In the genomic region with DNA sequence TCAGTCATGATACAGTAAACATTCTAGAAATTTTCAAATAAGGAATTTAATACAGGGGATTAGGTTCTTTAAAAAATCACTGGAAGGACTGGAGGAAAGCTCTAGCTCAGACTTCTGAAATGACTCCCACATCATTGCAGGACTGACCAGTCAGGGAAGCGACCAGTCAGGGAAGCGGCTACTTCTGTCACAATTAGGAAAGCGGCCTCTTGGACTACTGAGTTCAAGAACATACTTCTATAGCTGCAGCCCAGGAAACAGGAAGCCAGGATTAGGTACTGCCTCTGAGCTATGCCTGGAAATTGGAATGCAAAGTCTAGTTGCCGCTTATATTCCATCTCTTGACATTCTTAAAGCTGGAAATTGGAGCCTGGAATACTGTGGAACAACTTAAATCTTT, we compare ENCODE assay signal across 28 cellular contexts. TPM values are rescaled to one million over a fixed set of nuclear protein-coding genes. Genes with fewer than 3 reads are reported as not detected.
DNase-seq lines count a peak whose midpoint lies in the region; ATAC-seq and TF ChIP-seq lines count a peak whose summit lies in the region.
"Had no signal": no experiment of that assay in that cellular context is flagged by ENCODE, and none has a peak within 500 bp of the region (broad histone marks: within the 10 kb centered on the region; RNA-seq: fewer than 3 reads in every experiment).

No MANE protein-coding gene starts in this region.

- TF ChIP-seq CTCF in lower lobe of right lung (IDR thresholded peaks at IDR 0.05) (no peak), upper lobe of right lung (IDR thresholded peaks at IDR 0.05) (no peak)

- H3K9me3 ChIP-seq in SK-N-MC (ENCODE audit: low read depth, low read length) (no peaks in the 10 kb centered on the region; the same call in 1 of the 2 replicates), lower lobe of right lung (no peaks in the 10 kb centered on the region), upper lobe of right lung (no peaks in the 10 kb centered on the region)
- H3K9me3 ChIP-seq: body of pancreas, right atrium auricular region had no signal

- no peaks in the 10 kb centered on the region for H3K27me3 ChIP-seq in lower lobe of right lung (ENCODE audit: low read depth)
- no peaks in the 10 kb centered on the region for H3K27me3 ChIP-seq in upper lobe of right lung
- H3K27me3 ChIP-seq: body of pancreas, dorsolateral prefrontal cortex, right atrium auricular region had no signal

- H3K36me3 ChIP-seq in SK-N-MC (ENCODE audit: insufficient read depth, low read length) (peaks cover 24% of the 10 kb centered on the region), lower lobe of right lung (no peaks in the 10 kb centered on the region), upper lobe of right lung (no peaks in the 10 kb centered on the region)
- H3K36me3 ChIP-seq: right atrium auricular region had no signal

- H3K9ac ChIP-seq in SK-N-MC (ENCODE audit: insufficient read length) = no peak overlapping the region
- H3K9ac ChIP-seq: parathyroid adenoma had no signal

- intact Hi-C loops in lower lobe of right lung (cut with DNase I) = no loop called here
- intact Hi-C loops in upper lobe of right lung (cut with DNase I) = no loop called here

- DNase-seq in HCEC 1CT (peak; percentile 65), SK-N-MC (ENCODE audit: low read depth, low spot score) (no peak), lower lobe of right lung (no peak), upper lobe of right lung (no peak), hepatic stellate cell (ENCODE audit: low spot score) (no peak)
- no peak for DNase-seq in activated effector memory CD4-positive, alpha-beta T cell treated with anti-CD3 and anti-CD28 coated beads, Interleukin-2, amount 50 U/mL, for 16 hours
- no peak for DNase-seq in stimulated activated CD4-positive, alpha-beta T cell treated with anti-CD3 and anti-CD28 coated beads, Interleukin-4, amount 100 ng/mL, for 1 hour
- DNase-seq: activated CD4-positive, alpha-beta T cell treated with anti-CD3 and anti-CD28 coated beads for 36 hours; activated CD8-positive, alpha-beta memory T cell treated with anti-CD3 and anti-CD28 coated beads for 24 hours; activated gamma-delta T cell treated with Interleukin-2 at 50 U/mL for 16 hours; activated naive CD8-positive, alpha-beta T cell treated with anti-CD3 and anti-CD28 coated beads, Interleukin-2, amount 50 U/mL, for 24 hours; body of pancreas; dorsolateral prefrontal cortex; kidney glomerular epithelial cell; NCI-H1105; NCI-H2029 treated with DMSO at 0.1 percent for 48 hours; NCI-H2227 treated with DMSO at 0.1 percent for 48 hours; NCI-H748 treated with DMSO at 0.1 percent for 48 hours; stimulated activated CD4-positive, alpha-beta T cell treated with anti-CD3 and anti-CD28 coated beads, Interleukin-4, amount 100 ng/mL, for 24 hours; substantia nigra; T-helper 2 cell had no signal

- peaks cover 8% of the 10 kb centered on the region for H3K4me1 ChIP-seq in lower lobe of right lung
- H3K4me1 ChIP-seq in upper lobe of right lung = no peaks in the 10 kb centered on the region
- H3K4me1 ChIP-seq: parathyroid adenoma, right atrium auricular region had no signal

- peak; percentile 58 to 62 for ATAC-seq in lower lobe of right lung
- ATAC-seq in upper lobe of right lung = peak; percentile 85
- ATAC-seq: activated CD4-positive, alpha-beta T cell treated with anti-CD3 and anti-CD28 coated beads for 36 hours; activated naive CD8-positive, alpha-beta T cell treated with anti-CD3 and anti-CD28 coated beads, Interleukin-2, amount 50 U/mL, for 24 hours; body of pancreas; GM12878; SK-N-SH treated with all-trans-retinoic acid at 6 μM for 48 hours; stimulated activated memory B cell treated with anti-CD40 and anti-IgM and Interleukin-4, amounts not matched to agents 10 μg/mL and 1 μg/mL and 100 μg/mL, for 72 hours had no signal

- peak overlapping the region; percentile 40 for H3K27ac ChIP-seq in SK-N-MC
- H3K27ac ChIP-seq in lower lobe of right lung = no peak overlapping the region
- H3K27ac ChIP-seq in upper lobe of right lung = no peak overlapping the region
- H3K27ac ChIP-seq: body of pancreas, C4-2B, dorsolateral prefrontal cortex, parathyroid adenoma, right atrium auricular region had no signal

- H3K4me3 ChIP-seq in SK-N-MC (no peak overlapping the region), lower lobe of right lung (no peak overlapping the region), upper lobe of right lung (no peak overlapping the region)
- H3K4me3 ChIP-seq: body of pancreas, dorsolateral prefrontal cortex, GM12878, lung, right atrium auricular region had no signal

RNA-seq across cellular contexts. Expression of a gene that starts 45.5 kb away (rescaled TPM):
- 74.4 TPM for total RNA-seq in lower lobe of right lung
- 65.0 TPM for total RNA-seq in upper lobe of right lung
